19 cellular contexts compared by ENCODE assay signal in the genomic region with DNA sequence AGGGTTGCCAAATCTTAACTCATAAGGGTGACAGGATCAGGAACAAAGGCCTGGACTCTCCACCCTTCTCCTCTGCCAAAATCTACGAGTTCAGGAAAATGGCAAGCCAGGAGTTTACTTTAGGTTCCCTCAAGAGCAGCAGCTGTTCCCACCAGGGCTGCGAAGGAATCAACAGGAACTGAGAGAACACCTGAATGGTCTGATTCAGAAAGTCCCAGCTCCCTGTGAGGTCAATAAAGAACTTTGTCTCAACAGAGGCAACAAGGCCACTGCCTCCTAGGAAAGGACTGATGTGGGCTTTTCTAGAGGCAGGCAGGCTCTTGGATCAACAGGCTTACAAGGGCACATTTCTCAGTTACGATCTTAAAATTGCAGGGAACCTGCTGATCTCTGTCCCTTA.
DNase-seq lines count a peak whose midpoint lies in the region; ATAC-seq and TF ChIP-seq lines count a peak whose summit lies in the region.
"Had no signal": no experiment of that assay in that cellular context is flagged by ENCODE, and none has a peak within 500 bp of the region (broad histone marks: within the 10 kb centered on the region; RNA-seq: fewer than 3 reads in every experiment).

No MANE protein-coding gene starts in this region.

- no peak for DNase-seq in left ventricle myocardium inferior
- DNase-seq in cardiac septum (ENCODE audit: low spot score) = no peak
- DNase-seq in dermis blood vessel endothelial cell = peak; percentile 34
- DNase-seq in neural progenitor cell (ENCODE audit: low spot score) = no peak
- DNase-seq in aorta = no peak
- no peak for DNase-seq in SKM-1 (lab: John Stamatoyannopoulos, UW; ENCODE audit: unreplicated experiment)
- DNase-seq: activated CD4-positive, alpha-beta T cell treated with anti-CD3 and anti-CD28 coated beads for 4 hours; Karpas-422; left colon; NCI-H146; NCI-H524 treated with DMSO at 0.1 percent for 48 hours; spleen had no signal

- H3K4me3 ChIP-seq in left ventricle myocardium inferior (no peak overlapping the region), neural progenitor cell (no peak overlapping the region), aorta (ENCODE audit: low read length in 2 of 2) (no peak overlapping the region)
- H3K4me3 ChIP-seq: spleen had no signal

- H3K4me1 Mint-ChIP-seq in neural progenitor cell = peaks cover 58% of the 10 kb centered on the region

- 4 to 12% methylated on average over 3 of the region's 3 CpGs for WGBS in aorta, 2 donors

- H3K4me1 ChIP-seq in left ventricle myocardium inferior (peaks cover 97% of the 10 kb centered on the region), neural progenitor cell (peaks cover 65% of the 10 kb centered on the region), aorta (ENCODE audit: control insufficient read depth in 1 of 2, insufficient read depth in 2 of 2, low read length in 2 of 2) (peaks cover 0 to 4% of the 10 kb centered on the region in 2 donors)

- intact Hi-C loops in left ventricle myocardium inferior (cut with micrococcal nuclease) (no loop called here), cardiac septum (cut with DNase I) (loop anchor here (5.0 kb wide), 1 partner anchor 35 kb away; no protein-coding TSS in a partner anchor), aorta (cut with DNase I) (loop anchor here (5.0 kb wide), 3 partner anchors 40 to 80 kb away; no protein-coding TSS in a partner anchor)

- H3K9me3 ChIP-seq in left ventricle myocardium inferior (replicated peaks) (no peaks in the 10 kb centered on the region), neural progenitor cell (ENCODE audit: low read depth) (no peaks in the 10 kb centered on the region), aorta (ENCODE audit: control insufficient read depth, low read length) (no peaks in the 10 kb centered on the region)
- H3K9me3 ChIP-seq: neutrophil, spleen had no signal

- peaks cover 8% of the 10 kb centered on the region for H3K36me3 Mint-ChIP-seq in neural progenitor cell

- no peaks in the 10 kb centered on the region for H3K9me3 Mint-ChIP-seq in neural progenitor cell
- H3K9me3 Mint-ChIP-seq: activated T-helper 1 cell treated with anti-CD3 and anti-CD28 coated beads, Interleukin-12 subunit alpha, Interleukin-12 subunit beta, Interleukin-2, Interleukin-4 antibody, amounts not matched to agents 30 ng/mL and 10 ng/mL and 1 ng/mL, durations not matched to agents 14 hours and 24 hours and 36 hours; T-helper 1 cell treated with Interleukin-12 subunit alpha and Interleukin-12 subunit beta and Interleukin-4 antibody, amounts not matched to agents 30 μg/mL and 1 μg/mL, for 36 hours; type B pancreatic cell had no signal

- peaks cover 66% of the 10 kb centered on the region for H4K20me1 ChIP-seq in neural progenitor cell (ENCODE audit: low read depth)

- H3K27me3 Mint-ChIP-seq in neural progenitor cell (ENCODE audit: insufficient read depth, low read depth) = peaks cover 8% of the 10 kb centered on the region
- H3K27me3 Mint-ChIP-seq: type B pancreatic cell had no signal

- ATAC-seq in aorta (ENCODE audit: low FRiP score) = no peak
- ATAC-seq in HG03469 (IDR thresholded peaks at IDR 0.05; ENCODE audit: unreplicated experiment) = no peak
- ATAC-seq in GM18498 (IDR thresholded peaks at IDR 0.05; ENCODE audit: unreplicated experiment) = no peak
- ATAC-seq: left colon, Panc1 had no signal

- H3K4me2 ChIP-seq in neural progenitor cell = peak overlapping the region; percentile 60

- no peak overlapping the region for H3K27ac Mint-ChIP-seq in neural progenitor cell
- H3K27ac Mint-ChIP-seq: activated T-helper 1 cell treated with anti-CD3 and anti-CD28 coated beads, Interleukin-12 subunit alpha, Interleukin-12 subunit beta, Interleukin-2, Interleukin-4 antibody, amounts not matched to agents 30 ng/mL and 10 ng/mL and 1 ng/mL, durations not matched to agents 14 hours and 24 hours and 36 hours; T-helper 1 cell treated with Interleukin-12 subunit alpha and Interleukin-12 subunit beta and Interleukin-4 antibody, amounts not matched to agents 30 μg/mL and 1 μg/mL, for 36 hours; type B pancreatic cell had no signal

- H3K27me3 ChIP-seq in left ventricle myocardium inferior (ENCODE audit: low read depth) (no peaks in the 10 kb centered on the region), neural progenitor cell (no peaks in the 10 kb centered on the region), aorta (ENCODE audit: control insufficient read depth in 1 of 2, insufficient read depth in 2 of 2, low read length in 1 of 2) (no peaks in the 10 kb centered on the region)
- H3K27me3 ChIP-seq: neutrophil, spleen had no signal

- H3F3A ChIP-seq in neural progenitor cell (ENCODE audit: low read depth) = peaks cover 59% of the 10 kb centered on the region

- no peak overlapping the region for H3K9ac ChIP-seq in neural progenitor cell

- H3K4me3 Mint-ChIP-seq in neural progenitor cell = no peak overlapping the region
- H3K4me3 Mint-ChIP-seq: activated T-helper 1 cell treated with anti-CD3 and anti-CD28 coated beads, Interleukin-12 subunit alpha, Interleukin-12 subunit beta, Interleukin-2, Interleukin-4 antibody, amounts not matched to agents 30 ng/mL and 10 ng/mL and 1 ng/mL, durations not matched to agents 14 hours and 24 hours and 36 hours; T-helper 1 cell treated with Interleukin-12 subunit alpha and Interleukin-12 subunit beta and Interleukin-4 antibody, amounts not matched to agents 30 μg/mL and 1 μg/mL, for 36 hours had no signal

- no peak for TF ChIP-seq CTCF in left ventricle myocardium inferior (IDR thresholded peaks at IDR 0.05; ENCODE audit: borderline replicate concordance)
- TF ChIP-seq CTCF in neural progenitor cell (IDR thresholded peaks at IDR 0.05) = no peak

- H3K79me2 ChIP-seq in neural progenitor cell (ENCODE audit: low read depth) = peaks cover 81% of the 10 kb centered on the region

- H2AFZ ChIP-seq in neural progenitor cell (replicated peaks) = no peak overlapping the region

- H3K27ac ChIP-seq in left ventricle myocardium inferior (replicated peaks) (peak overlapping the region; percentile 28), neural progenitor cell (peak overlapping the region; percentile 20), aorta (ENCODE audit: low read depth in 1 of 2, low read length in 2 of 2) (peak overlapping the region; percentile 60 to 61)
- H3K27ac ChIP-seq: neutrophil had no signal

- H3K36me3 ChIP-seq in left ventricle myocardium inferior (no peaks in the 10 kb centered on the region), neural progenitor cell (no peaks in the 10 kb centered on the region), aorta (ENCODE audit: control insufficient read depth in 1 of 2, insufficient read depth in 2 of 2, low read length in 1 of 2) (no peaks in the 10 kb centered on the region)
